ENCODE assay signal across 1 cellular context in the genomic region with DNA sequence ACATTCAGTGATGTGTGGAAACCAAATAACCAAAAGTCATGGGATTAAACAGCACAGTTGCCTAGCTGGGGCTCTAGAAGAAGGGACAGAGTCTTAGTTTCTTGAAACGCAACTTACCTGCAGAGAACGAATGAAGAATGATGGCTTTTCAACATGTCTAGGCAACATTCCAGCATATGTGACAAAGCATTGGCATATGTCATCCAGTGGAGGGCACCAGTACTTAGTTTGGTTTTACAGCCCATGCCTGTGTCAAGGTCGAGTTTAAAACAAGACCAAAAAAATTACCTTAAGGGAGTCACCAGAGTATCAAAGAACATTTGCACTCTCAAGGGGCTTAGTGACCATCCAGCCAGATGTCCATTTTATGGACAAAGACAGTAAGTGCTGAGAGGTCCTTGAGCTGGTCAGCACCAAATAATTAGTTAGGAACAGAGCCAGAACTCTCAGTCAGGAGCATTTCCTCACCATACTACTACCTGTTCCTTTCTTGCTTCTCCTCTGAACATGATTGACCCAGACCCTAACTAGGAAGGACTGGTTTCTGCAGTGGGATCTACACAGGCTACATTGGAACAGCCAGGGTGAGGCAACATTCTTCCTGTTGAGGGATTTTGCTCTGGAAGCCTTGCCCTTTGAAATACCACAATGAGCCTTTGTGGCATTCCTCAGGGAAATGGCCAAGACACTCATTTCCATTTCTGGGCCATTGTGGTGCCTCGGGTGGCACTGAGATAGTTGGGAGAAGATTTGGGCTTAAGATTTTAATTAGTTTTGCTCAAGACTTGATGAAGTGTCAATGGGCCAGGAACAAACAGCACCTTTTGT.
TF ChIP-seq lines count a peak whose summit lies in the region.

No MANE protein-coding gene starts in this region.

TF ChIP-seq in GM23338, 12 proteins besides CTCF, POLR2A, EP300 and RAD21 (continued from another document):
- TF ChIP-seq EZH2 (IDR thresholded peaks at IDR 0.05; ENCODE audit: low read depth, unreplicated experiment) = no peak
- no peak for TF ChIP-seq ZNF331 (CRISPR knock-in tag; IDR thresholded peaks at IDR 0.05; ENCODE audit: low read depth)
- TF ChIP-seq, protein P1, sequence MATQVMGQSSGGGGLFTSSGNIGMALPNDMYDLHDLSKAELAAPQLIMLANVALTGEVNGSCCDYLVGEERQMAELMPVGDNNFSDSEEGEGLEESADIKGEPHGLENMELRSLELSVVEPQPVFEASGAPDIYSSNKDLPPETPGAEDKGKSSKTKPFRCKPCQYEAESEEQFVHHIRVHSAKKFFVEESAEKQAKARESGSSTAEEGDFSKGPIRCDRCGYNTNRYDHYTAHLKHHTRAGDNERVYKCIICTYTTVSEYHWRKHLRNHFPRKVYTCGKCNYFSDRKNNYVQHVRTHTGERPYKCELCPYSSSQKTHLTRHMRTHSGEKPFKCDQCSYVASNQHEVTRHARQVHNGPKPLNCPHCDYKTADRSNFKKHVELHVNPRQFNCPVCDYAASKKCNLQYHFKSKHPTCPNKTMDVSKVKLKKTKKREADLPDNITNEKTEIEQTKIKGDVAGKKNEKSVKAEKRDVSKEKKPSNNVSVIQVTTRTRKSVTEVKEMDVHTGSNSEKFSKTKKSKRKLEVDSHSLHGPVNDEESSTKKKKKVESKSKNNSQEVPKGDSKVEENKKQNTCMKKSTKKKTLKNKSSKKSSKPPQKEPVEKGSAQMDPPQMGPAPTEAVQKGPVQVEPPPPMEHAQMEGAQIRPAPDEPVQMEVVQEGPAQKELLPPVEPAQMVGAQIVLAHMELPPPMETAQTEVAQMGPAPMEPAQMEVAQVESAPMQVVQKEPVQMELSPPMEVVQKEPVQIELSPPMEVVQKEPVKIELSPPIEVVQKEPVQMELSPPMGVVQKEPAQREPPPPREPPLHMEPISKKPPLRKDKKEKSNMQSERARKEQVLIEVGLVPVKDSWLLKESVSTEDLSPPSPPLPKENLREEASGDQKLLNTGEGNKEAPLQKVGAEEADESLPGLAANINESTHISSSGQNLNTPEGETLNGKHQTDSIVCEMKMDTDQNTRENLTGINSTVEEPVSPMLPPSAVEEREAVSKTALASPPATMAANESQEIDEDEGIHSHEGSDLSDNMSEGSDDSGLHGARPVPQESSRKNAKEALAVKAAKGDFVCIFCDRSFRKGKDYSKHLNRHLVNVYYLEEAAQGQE (IDR thresholded peaks at IDR 0.05; ENCODE audit: unreplicated experiment) = no peak
- TF ChIP-seq JUNB (IDR thresholded peaks at IDR 0.05; ENCODE audit: unreplicated experiment) = no peak
- TF ChIP-seq CREB1 (CRISPR knock-in tag; IDR thresholded peaks at IDR 0.05; ENCODE audit: low read depth) = no peak
- TF ChIP-seq ZNF114 (CRISPR knock-in tag; IDR thresholded peaks at IDR 0.05) = no peak
- no peak for TF ChIP-seq POLR2AphosphoS5 (IDR thresholded peaks at IDR 0.05; ENCODE audit: low read depth)
- TF ChIP-seq NANOG (IDR thresholded peaks at IDR 0.05; ENCODE audit: borderline replicate concordance) = no peak
- TF ChIP-seq, protein P2, sequence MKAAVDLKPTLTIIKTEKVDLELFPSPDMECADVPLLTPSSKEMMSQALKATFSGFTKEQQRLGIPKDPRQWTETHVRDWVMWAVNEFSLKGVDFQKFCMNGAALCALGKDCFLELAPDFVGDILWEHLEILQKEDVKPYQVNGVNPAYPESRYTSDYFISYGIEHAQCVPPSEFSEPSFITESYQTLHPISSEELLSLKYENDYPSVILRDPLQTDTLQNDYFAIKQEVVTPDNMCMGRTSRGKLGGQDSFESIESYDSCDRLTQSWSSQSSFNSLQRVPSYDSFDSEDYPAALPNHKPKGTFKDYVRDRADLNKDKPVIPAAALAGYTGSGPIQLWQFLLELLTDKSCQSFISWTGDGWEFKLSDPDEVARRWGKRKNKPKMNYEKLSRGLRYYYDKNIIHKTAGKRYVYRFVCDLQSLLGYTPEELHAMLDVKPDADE (IDR thresholded peaks at IDR 0.05) = no peak
- TF ChIP-seq EZH2phosphoT487 (IDR thresholded peaks at IDR 0.05; ENCODE audit: unreplicated experiment) = no peak
TF ChIP-seq in GM23338: peak in this region for 0.
